Comparison of ENCODE assay signal across 8 cellular contexts in genomic region chr6:150599199-150600002, GRCh38. TPM values are rescaled to one million over a fixed set of nuclear protein-coding genes. Genes with fewer than 3 reads are reported as not detected.
A peak's percentile ranks its signal among the peaks of the same experiment; 100 is the strongest.
DNase-seq lines count a peak whose midpoint lies in the region; ATAC-seq and TF ChIP-seq lines count a peak whose summit lies in the region.

TSS of gene PLEKHG1 (plus strand) at chr6:150599885. CDS start at chr6:150733682, 133,797 bp downstream.

- peak; percentile 83 for ATAC-seq in HG02885 (IDR thresholded peaks at IDR 0.05; ENCODE audit: poor library complexity, unreplicated experiment)
- peak; percentile 67 to 70 for ATAC-seq in stimulated activated naive B cell treated with anti-CD40 and anti-IgM and Interleukin-4, amounts not matched to agents 10 μg/mL and 1 μg/mL and 100 μg/mL, for 72 hours (replicated peaks)

- H3K4me1 ChIP-seq in mononuclear cell (ENCODE audit: insufficient read depth, low read length) = peaks cover 15% of the 10 kb centered on the region

- H3K27ac Mint-ChIP-seq in stimulated activated naive B cell treated with anti-CD40 and anti-IgM and Interleukin-4, amounts not matched to agents 10 μg/mL and 1 μg/mL and 100 μg/mL, for 72 hours = peak within 1 kb of the TSS; percentile 99

- H3K9me3 ChIP-seq in mononuclear cell (ENCODE audit: low read depth, low read length) = no peaks in the 10 kb centered on the region

- H3K4me3 ChIP-seq in epithelial cell of proximal tubule (ENCODE audit: low read depth, low read length) (peak within 1 kb of the TSS; percentile 86), mononuclear cell (ENCODE audit: low read length) (peak within 1 kb of the TSS; percentile 37)

- peak within 1 kb of the TSS; percentile 96 to 100 for H3K4me3 Mint-ChIP-seq in stimulated activated naive B cell treated with anti-CD40 and anti-IgM and Interleukin-4, amounts not matched to agents 10 μg/mL and 1 μg/mL and 100 μg/mL, for 72 hours

- no peak for TF ChIP-seq CTCF in epithelial cell of proximal tubule (conservative IDR thresholded peaks at IDR 0.05; ENCODE audit: low read depth, low read length)

- peak; percentile 42 for DNase-seq in NCI-H510A (lab: John Stamatoyannopoulos, UW)
- no peak for DNase-seq in NCI-H510A treated with DMSO at 0.1 percent for 48 hours (lab: John Stamatoyannopoulos, UW)
- DNase-seq in NCI-H460 (ENCODE audit: extremely low read depth, low read depth) = peak; percentile 16
- DNase-seq in activated T-cell treated with anti-CD3 and anti-CD28 coated beads for 1 hour (ENCODE audit: low read depth) = peak; percentile 17
- DNase-seq in epithelial cell of proximal tubule (ENCODE audit: low read depth) = no peak
- peak; percentile 74 for DNase-seq in stimulated activated naive B cell treated with anti-CD40 and anti-IgM and Interleukin-4, amounts not matched to agents 10 μg/mL and 1 μg/mL and 100 μg/mL, for 72 hours

- no peaks in the 10 kb centered on the region for H3K9me3 Mint-ChIP-seq in stimulated activated naive B cell treated with anti-CD40 and anti-IgM and Interleukin-4, amounts not matched to agents 10 μg/mL and 1 μg/mL and 100 μg/mL, for 72 hours

- H3K27me3 ChIP-seq in mononuclear cell (ENCODE audit: insufficient read depth, low read length) = peaks cover 54% of the 10 kb centered on the region

- H3K36me3 Mint-ChIP-seq in stimulated activated naive B cell treated with anti-CD40 and anti-IgM and Interleukin-4, amounts not matched to agents 10 μg/mL and 1 μg/mL and 100 μg/mL, for 72 hours = peaks cover 2 to 10% of the 10 kb centered on the region in 2 donors

- peaks cover 33 to 53% of the 10 kb centered on the region in 2 donors for H3K4me1 Mint-ChIP-seq in stimulated activated naive B cell treated with anti-CD40 and anti-IgM and Interleukin-4, amounts not matched to agents 10 μg/mL and 1 μg/mL and 100 μg/mL, for 72 hours

- H3K27me3 Mint-ChIP-seq in stimulated activated naive B cell treated with anti-CD40 and anti-IgM and Interleukin-4, amounts not matched to agents 10 μg/mL and 1 μg/mL and 100 μg/mL, for 72 hours = no peaks in the 10 kb centered on the region

RNA-seq across cellular contexts. Expression of gene PLEKHG1, which starts in this region (rescaled TPM):
- 0.06 and 0.15 TPM in 2 replicates for total RNA-seq in NCI-H460 (2014; rRNA removed; shearing (Covaris generic))
- polyA plus RNA-seq in NCI-H460 (2014; cell fraction: nucleus; rRNA removed) = 0.04 TPM in 1 of 2 replicates, not detected in the other
- total RNA-seq in epithelial cell of proximal tubule = 3.8 and 12.1 TPM in 2 replicates
- 12.5 TPM for total RNA-seq in mononuclear cell

Comparison
In these comparisons a context has a peak if more than half of its experiments do, and no peak if none do; other contexts are left out.
1. DNase-seq: peak in NCI-H510A (single experiment), activated T-cell treated with anti-CD3 and anti-CD28 coated beads for 1 hour (single experiment) and stimulated activated naive B cell treated with anti-CD40 and anti-IgM and Interleukin-4, amounts not matched to agents 10 μg/mL and 1 μg/mL and 100 μg/mL, for 72 hours (single experiment); none in NCI-H510A treated with DMSO at 0.1 percent for 48 hours (single experiment) and epithelial cell of proximal tubule (single experiment).
2. Peak in DNase-seq in NCI-H460; RNA of the gene not detected or under 1 TPM.